23 cellular contexts compared by ENCODE assay signal in genomic region chr7:42152353-42153205, GRCh38.
DNase-seq lines count a peak whose midpoint lies in the region; ATAC-seq and TF ChIP-seq lines count a peak whose summit lies in the region.
"Had no signal": no experiment of that assay in that cellular context is flagged by ENCODE, and none has a peak within 500 bp of the region (broad histone marks: within the 10 kb centered on the region; RNA-seq: fewer than 3 reads in every experiment).

No MANE protein-coding gene starts in this region.

- H3K27ac ChIP-seq in left lung (no peak overlapping the region), SK-N-SH (ENCODE audit: low read depth in 2 of 2, low read length in 1 of 2) (no peak overlapping the region)
- H3K27ac ChIP-seq: ascending aorta, neutrophil, thoracic aorta had no signal

- in situ Hi-C loops in HAP-1 (cut with MboI; ENCODE audit: low sequenced_read_pairs): no loop called here

- no peaks in the 10 kb centered on the region for H3K79me2 ChIP-seq in SK-N-SH (ENCODE audit: insufficient read depth)

- peak; percentile 86 to 98 for DNase-seq in HAP-1 (ENCODE audit: low spot score in 2 of 2)
- peak; percentile 60 for DNase-seq in astrocyte of the hippocampus (ENCODE audit: low read depth, low spot score)
- no peak for DNase-seq in left lung
- DNase-seq in retina: peak; percentile 83
- DNase-seq in SK-N-SH: no peak
- no peak for DNase-seq in activated CD4-positive, alpha-beta T cell treated with anti-CD3 and anti-CD28 coated beads for 36 hours
- no peak for DNase-seq in NCI-H2029 (lab: John Stamatoyannopoulos, UW)
- DNase-seq: activated CD4-positive, alpha-beta T cell treated with anti-CD3 and anti-CD28 coated beads for 1 hour; activated CD8-positive, alpha-beta memory T cell treated with anti-CD3 and anti-CD28 coated beads, Interleukin-2, amount 50 U/mL, for 4 hours; activated naive CD4-positive, alpha-beta T cell; heart left ventricle; MM.1S; NCI-H2081 treated with DMSO at 0.1 percent for 48 hours; NCI-H526; T-helper 2 cell had no signal

- H3F3A ChIP-seq in SK-N-SH (replicated peaks; ENCODE audit: insufficient read depth): no peaks in the 10 kb centered on the region

- H3K9me3 Mint-ChIP-seq in activated CD4-positive, alpha-beta T cell treated with anti-CD3 and anti-CD28 coated beads for 36 hours (ENCODE audit: low read depth): no peaks in the 10 kb centered on the region
- H3K9me3 Mint-ChIP-seq: CD14-positive monocyte; dendritic cell treated with granulocyte-macrophage colony-stimulating factor and Interleukin-4, amounts not matched to agents 40 ng/mL and 50 ng/mL, for 4 days had no signal

- no peak overlapping the region for H3K9ac ChIP-seq in SK-N-SH

- H4K20me1 ChIP-seq in SK-N-SH (ENCODE audit: insufficient read depth): no peaks in the 10 kb centered on the region

- no peaks in the 10 kb centered on the region for H3K36me3 Mint-ChIP-seq in activated CD4-positive, alpha-beta T cell treated with anti-CD3 and anti-CD28 coated beads for 36 hours (ENCODE audit: low read depth)
- H3K36me3 Mint-ChIP-seq: CD14-positive monocyte had no signal

- intact Hi-C loops in left lung (cut with DNase I): no loop called here
- intact Hi-C loops in activated CD4-positive, alpha-beta T cell treated with anti-CD3 and anti-CD28 coated beads for 36 hours (cut with DNase I, micrococcal nuclease): no loop called here

- H3K9me2 ChIP-seq in SK-N-SH: no peaks in the 10 kb centered on the region

- no peak for TF ChIP-seq EP300 in SK-N-SH (IDR thresholded peaks at IDR 0.05; ENCODE audit: borderline replicate concordance in 1 of 2, low read depth in 1 of 2, low read length in 1 of 2)

- H3K4me1 ChIP-seq in HAP-1 (peaks cover 67% of the 10 kb centered on the region), left lung (peaks cover 0 to 4% of the 10 kb centered on the region in 2 donors), SK-N-SH (ENCODE audit: control insufficient read depth in 1 of 2, insufficient read depth in 2 of 2, low read depth in 1 of 2, low read length in 1 of 2) (no peaks in the 10 kb centered on the region)
- H3K4me1 ChIP-seq: ascending aorta had no signal

- POLR2A ChIA-PET in SK-N-SH (lab: Yijun Ruan, JAX): no interaction called here
- POLR2A ChIA-PET in activated CD4-positive, alpha-beta T cell treated with anti-CD3 and anti-CD28 coated beads for 36 hours (lab: Charles Lee): no interaction called here

- no peak overlapping the region for H3K4me3 Mint-ChIP-seq in activated CD4-positive, alpha-beta T cell treated with anti-CD3 and anti-CD28 coated beads for 36 hours
- H3K4me3 Mint-ChIP-seq: CD14-positive monocyte; dendritic cell treated with granulocyte-macrophage colony-stimulating factor and Interleukin-4, amounts not matched to agents 40 ng/mL and 50 ng/mL, for 4 days had no signal

- no peaks in the 10 kb centered on the region for H3K4me1 Mint-ChIP-seq in activated CD4-positive, alpha-beta T cell treated with anti-CD3 and anti-CD28 coated beads for 36 hours
- H3K4me1 Mint-ChIP-seq: CD14-positive monocyte had no signal

- 19% methylated on average over 11 of the region's 11 CpGs for WGBS in SK-N-SH (ENCODE audit: low lambda C conversion rate)

- H3K27ac Mint-ChIP-seq in activated CD4-positive, alpha-beta T cell treated with anti-CD3 and anti-CD28 coated beads for 36 hours: no peak overlapping the region
- H3K27ac Mint-ChIP-seq: CD14-positive monocyte; dendritic cell treated with granulocyte-macrophage colony-stimulating factor and Interleukin-4, amounts not matched to agents 40 ng/mL and 50 ng/mL, for 4 days had no signal

- no peaks in the 10 kb centered on the region for H3K27me3 Mint-ChIP-seq in activated CD4-positive, alpha-beta T cell treated with anti-CD3 and anti-CD28 coated beads for 36 hours

- H3K27me3 ChIP-seq in HAP-1 (ENCODE audit: low read depth) (no peaks in the 10 kb centered on the region), left lung (no peaks in the 10 kb centered on the region), SK-N-SH (ENCODE audit: insufficient read depth) (peaks cover 75% of the 10 kb centered on the region)
- H3K27me3 ChIP-seq: ascending aorta, esophagus muscularis mucosa, heart left ventricle had no signal

- TF ChIP-seq CTCF in left lung (IDR thresholded peaks at IDR 0.05) (no peak), SK-N-SH (IDR thresholded peaks at IDR 0.05) (no peak)

- H3K36me3 ChIP-seq in HAP-1 (replicated peaks) (no peaks in the 10 kb centered on the region; the same call in none of the 2 replicates), left lung (no peaks in the 10 kb centered on the region), SK-N-SH (replicated peaks in 1 of 2; ENCODE audit: control insufficient read depth in 1 of 2, insufficient read depth in 2 of 2, low read length in 1 of 2) (no peaks in the 10 kb centered on the region)
- H3K36me3 ChIP-seq: ascending aorta, esophagus muscularis mucosa, neutrophil, thoracic aorta had no signal

- no peak overlapping the region for H2AFZ ChIP-seq in SK-N-SH (ENCODE audit: low read depth)

- H3K4me3 ChIP-seq in HAP-1 (peak overlapping the region; percentile 18), left lung (no peak overlapping the region), SK-N-SH (ENCODE audit: low read depth in 2 of 2, low read length in 1 of 2) (no peak overlapping the region)
- H3K4me3 ChIP-seq: ascending aorta, thoracic aorta had no signal

- CTCF ChIA-PET in SK-N-SH (lab: Yijun Ruan, JAX): interaction anchor here (1.0 kb wide), 1 partner anchor 211 kb away, joined by 3 read pairs; no protein-coding TSS in a partner anchor
- CTCF ChIA-PET in activated CD4-positive, alpha-beta T cell treated with anti-CD3 and anti-CD28 coated beads for 36 hours (lab: Charles Lee): no interaction called here

- TF ChIP-seq RAD21 in SK-N-SH (IDR thresholded peaks at IDR 0.05; ENCODE audit: low read length): no peak

- no peaks in the 10 kb centered on the region for H3K9me3 ChIP-seq in HAP-1
- no peaks in the 10 kb centered on the region for H3K9me3 ChIP-seq in left lung
- H3K9me3 ChIP-seq in SK-N-SH: no peaks in the 10 kb centered on the region
- H3K9me3 ChIP-seq: ascending aorta, esophagus muscularis mucosa, heart left ventricle, neutrophil, thoracic aorta had no signal

- ATAC-seq in left lung: peak; percentile 83
- no peak for ATAC-seq in GM19328 (IDR thresholded peaks at IDR 0.05; ENCODE audit: unreplicated experiment)
- no peak for ATAC-seq in activated CD4-positive, alpha-beta T cell treated with anti-CD3 and anti-CD28 coated beads for 36 hours
- ATAC-seq: HepG2 had no signal

- no peak overlapping the region for H3K4me2 ChIP-seq in SK-N-SH

TF ChIP-seq in SK-N-SH, 30 proteins besides CTCF, POLR2A, EP300 and RAD21:
- no peak for TF ChIP-seq USF1 (IDR thresholded peaks at IDR 0.05; ENCODE audit: borderline replicate concordance, low read depth)
- TF ChIP-seq IRF3 (IDR thresholded peaks at IDR 0.05; ENCODE audit: low read depth, low read length): no peak
- no peak for TF ChIP-seq FOSL2 (IDR thresholded peaks at IDR 0.05; ENCODE audit: borderline replicate concordance, low read depth)
- TF ChIP-seq SIN3A (IDR thresholded peaks at IDR 0.05; ENCODE audit: borderline replicate concordance, low read depth, low read length): no peak
- TF ChIP-seq ELF1 (IDR thresholded peaks at IDR 0.05): no peak

Comparison
In these comparisons a context has a peak if more than half of its experiments do, and no peak if none do; other contexts are left out.
1. DNase-seq: peak in HAP-1 (2 of 2), astrocyte of the hippocampus (single experiment) and retina (single experiment); none in left lung (0 of 2), SK-N-SH (single experiment), activated CD4-positive, alpha-beta T cell treated with anti-CD3 and anti-CD28 coated beads for 36 hours (single experiment) and NCI-H2029 (single experiment).